38 cellular contexts compared by ENCODE assay signal in genomic region chr18:35797961-35798360, GRCh38.
"Had no signal": no experiment of that assay in that cellular context is flagged by ENCODE, and none has a peak within 500 bp of the region (broad histone marks: within the 10 kb centered on the region; RNA-seq: fewer than 3 reads in every experiment).

No MANE protein-coding gene starts in this region.

- H3K36me3 Mint-ChIP-seq: activated CD8-positive, alpha-beta memory T cell treated with anti-CD3 and anti-CD28 coated beads, Interleukin-2, amount 10 ng/mL, durations not matched to agents 7 days and 5 days; activated naive CD4-positive, alpha-beta T cell treated with anti-CD3 and anti-CD28 coated beads, Interleukin-2, amount 10 ng/mL, durations not matched to agents 7 days and 5 days; activated naive CD4-positive, alpha-beta T cell treated with anti-CD3 and anti-CD28 coated beads, Interleukin-2, amount 50 U/mL, for 72 hours; activated naive CD8-positive, alpha-beta T cell treated with anti-CD3 and anti-CD28 coated beads for 36 hours had no signal

- DNase-seq: activated CD4-positive, alpha-beta memory T cell treated with anti-CD3 and anti-CD28 coated beads, Interleukin-2, amount 10 ng/mL, durations not matched to agents 7 days and 5 days; activated CD4-positive, alpha-beta T cell treated with anti-CD3 and anti-CD28 coated beads for 1 hour; activated CD4-positive, alpha-beta T cell treated with anti-CD3 and anti-CD28 coated beads for 36 hours; activated CD4-positive, alpha-beta T cell treated with anti-CD3 and anti-CD28 coated beads for 48 hours; activated CD4-positive, alpha-beta T cell treated with anti-CD3 and anti-CD28 coated beads, Interleukin-2, amount 10 ng/mL, durations not matched to agents 7 days and 5 days; activated CD4-positive, alpha-beta T cell treated with anti-CD3 and anti-CD28 coated beads, Interleukin-2, amount 50 U/mL, for 48 hours; activated CD4-positive, CD25-positive, alpha-beta regulatory T cell; activated CD8-positive, alpha-beta memory T cell treated with anti-CD3 and anti-CD28 coated beads for 24 hours; activated CD8-positive, alpha-beta memory T cell treated with anti-CD3 and anti-CD28 coated beads, Interleukin-2, amount 10 ng/mL, durations not matched to agents 7 days and 5 days; activated CD8-positive, alpha-beta memory T cell treated with anti-CD3 and anti-CD28 coated beads, Interleukin-2, amount 50 U/mL, for 48 hours; activated CD8-positive, alpha-beta T cell treated with anti-CD3 and anti-CD28 coated beads, Interleukin-2, amount 10 ng/mL, durations not matched to agents 7 days and 5 days; activated effector memory CD4-positive, alpha-beta T cell treated with anti-CD3 and anti-CD28 coated beads, Interleukin-2, amount 50 U/mL, for 16 hours; activated gamma-delta T cell treated with Interleukin-2 at 50 U/mL for 16 hours; activated naive CD4-positive, alpha-beta T cell; activated naive CD4-positive, alpha-beta T cell treated with anti-CD3 and anti-CD28 coated beads, Interleukin-2, amount 10 ng/mL, durations not matched to agents 7 days and 5 days; activated naive CD8-positive, alpha-beta T cell treated with anti-CD3 and anti-CD28 coated beads for 36 hours; activated T-cell treated with anti-CD3 and anti-CD28 coated beads, Interleukin-2, amount 50 U/mL, for 1 hour; activated T-cell treated with anti-CD3 and anti-CD28 coated beads, Interleukin-2, amount 50 U/mL, for 4 hours; activated T-cell treated with anti-CD3 and anti-CD28 coated beads, Interleukin-2, amount 50 U/mL, for 72 hours; adrenal gland; amniotic stem cell; aorta; body of pancreas; brain microvascular endothelial cell; central memory CD4-positive, alpha-beta T cell; T-helper 1 cell; T-helper 2 cell; T-helper 9 cell had no signal

- H3K4me3 Mint-ChIP-seq: activated CD4-positive, alpha-beta memory T cell treated with anti-CD3 and anti-CD28 coated beads, Interleukin-2, amount 10 ng/mL, durations not matched to agents 7 days and 5 days; activated CD4-positive, alpha-beta T cell treated with anti-CD3 and anti-CD28 coated beads for 36 hours; activated CD4-positive, alpha-beta T cell treated with anti-CD3 and anti-CD28 coated beads, Interleukin-2, amount 10 ng/mL, durations not matched to agents 7 days and 5 days; activated CD8-positive, alpha-beta memory T cell treated with anti-CD3 and anti-CD28 coated beads, Interleukin-2, amount 10 ng/mL, durations not matched to agents 7 days and 5 days; activated CD8-positive, alpha-beta T cell treated with anti-CD3 and anti-CD28 coated beads, Interleukin-2, amount 10 ng/mL, durations not matched to agents 7 days and 5 days; activated naive CD4-positive, alpha-beta T cell treated with anti-CD3 and anti-CD28 coated beads, Interleukin-2, amount 10 ng/mL, durations not matched to agents 7 days and 5 days; activated naive CD8-positive, alpha-beta T cell treated with anti-CD3 and anti-CD28 coated beads for 36 hours; activated T-cell treated with anti-CD3 and anti-CD28 coated beads, Interleukin-2, amount 50 U/mL, for 4 hours; activated T-cell treated with anti-CD3 and anti-CD28 coated beads, Interleukin-2, amount 50 U/mL, for 72 hours; activated T-helper 1 cell treated with anti-CD3 and anti-CD28 coated beads, Interleukin-12 subunit alpha, Interleukin-12 subunit beta, Interleukin-2, Interleukin-4 antibody, amounts not matched to agents 30 ng/mL and 10 ng/mL and 1 ng/mL, durations not matched to agents 14 hours and 24 hours and 36 hours; activated T-helper 17 cell treated with anti-CD3 and anti-CD28 coated beads, Interleukin-2, amount 50 U/mL, for 72 hours; T-helper 1 cell treated with Interleukin-12 subunit alpha and Interleukin-12 subunit beta and Interleukin-4 antibody, amounts not matched to agents 30 μg/mL and 1 μg/mL, for 36 hours; T-helper 2 cell treated with Interferon-gamma antibody and Interleukin-4, amounts not matched to agents 5 μg/mL and 100 μg/mL, for 36 hours had no signal

- H3K4me3 ChIP-seq: adrenal gland, body of pancreas, breast epithelium had no signal

- H3K9me3 Mint-ChIP-seq: activated CD4-positive, alpha-beta memory T cell treated with anti-CD3 and anti-CD28 coated beads, Interleukin-2, amount 10 ng/mL, durations not matched to agents 7 days and 5 days; activated CD4-positive, alpha-beta T cell treated with anti-CD3 and anti-CD28 coated beads, Interleukin-2, amount 10 ng/mL, durations not matched to agents 7 days and 5 days; activated naive CD4-positive, alpha-beta T cell treated with anti-CD3 and anti-CD28 coated beads, Interleukin-2, amount 10 ng/mL, durations not matched to agents 7 days and 5 days; activated naive CD4-positive, alpha-beta T cell treated with anti-CD3 and anti-CD28 coated beads, Interleukin-2, amount 50 U/mL, for 72 hours; activated naive CD8-positive, alpha-beta T cell treated with anti-CD3 and anti-CD28 coated beads for 36 hours; activated T-cell treated with anti-CD3 and anti-CD28 coated beads, Interleukin-2, amount 50 U/mL, for 4 hours; activated T-cell treated with anti-CD3 and anti-CD28 coated beads, Interleukin-2, amount 50 U/mL, for 72 hours; activated T-helper 1 cell treated with anti-CD3 and anti-CD28 coated beads, Interleukin-12 subunit alpha, Interleukin-12 subunit beta, Interleukin-2, Interleukin-4 antibody, amounts not matched to agents 30 ng/mL and 10 ng/mL and 1 ng/mL, durations not matched to agents 14 hours and 24 hours and 36 hours; activated T-helper 17 cell treated with anti-CD3 and anti-CD28 coated beads, Interleukin-2, amount 50 U/mL, for 72 hours; T-helper 1 cell treated with Interleukin-12 subunit alpha and Interleukin-12 subunit beta and Interleukin-4 antibody, amounts not matched to agents 30 μg/mL and 1 μg/mL, for 36 hours; T-helper 2 cell treated with Interferon-gamma antibody and Interleukin-4, amounts not matched to agents 5 μg/mL and 100 μg/mL, for 36 hours had no signal

- H3K27me3 ChIP-seq: adrenal gland, body of pancreas, brain microvascular endothelial cell, breast epithelium had no signal

- H3K4me1 Mint-ChIP-seq: activated CD4-positive, alpha-beta memory T cell treated with anti-CD3 and anti-CD28 coated beads, Interleukin-2, amount 10 ng/mL, durations not matched to agents 7 days and 5 days; activated CD4-positive, alpha-beta T cell treated with anti-CD3 and anti-CD28 coated beads for 36 hours; activated CD4-positive, alpha-beta T cell treated with anti-CD3 and anti-CD28 coated beads, Interleukin-2, amount 10 ng/mL, durations not matched to agents 7 days and 5 days; activated CD8-positive, alpha-beta memory T cell treated with anti-CD3 and anti-CD28 coated beads, Interleukin-2, amount 10 ng/mL, durations not matched to agents 7 days and 5 days; activated naive CD4-positive, alpha-beta T cell treated with anti-CD3 and anti-CD28 coated beads, Interleukin-2, amount 10 ng/mL, durations not matched to agents 7 days and 5 days; activated naive CD8-positive, alpha-beta T cell treated with anti-CD3 and anti-CD28 coated beads for 36 hours; activated T-helper 17 cell treated with anti-CD3 and anti-CD28 coated beads, Interleukin-2, amount 50 U/mL, for 72 hours had no signal

- H3K4me1 ChIP-seq: adrenal gland, body of pancreas, breast epithelium had no signal

- H3K27me3 Mint-ChIP-seq: activated naive CD4-positive, alpha-beta T cell treated with anti-CD3 and anti-CD28 coated beads, Interleukin-2, amount 10 ng/mL, durations not matched to agents 7 days and 5 days had no signal

- FAIRE-seq: astrocyte, colon, TTC549 had no signal

- H3K27ac Mint-ChIP-seq: activated CD4-positive, alpha-beta memory T cell treated with anti-CD3 and anti-CD28 coated beads, Interleukin-2, amount 10 ng/mL, durations not matched to agents 7 days and 5 days; activated CD4-positive, alpha-beta T cell treated with anti-CD3 and anti-CD28 coated beads for 36 hours; activated CD4-positive, alpha-beta T cell treated with anti-CD3 and anti-CD28 coated beads, Interleukin-2, amount 10 ng/mL, durations not matched to agents 7 days and 5 days; activated CD8-positive, alpha-beta memory T cell treated with anti-CD3 and anti-CD28 coated beads, Interleukin-2, amount 10 ng/mL, durations not matched to agents 7 days and 5 days; activated CD8-positive, alpha-beta T cell treated with anti-CD3 and anti-CD28 coated beads, Interleukin-2, amount 10 ng/mL, durations not matched to agents 7 days and 5 days; activated naive CD4-positive, alpha-beta T cell treated with anti-CD3 and anti-CD28 coated beads, Interleukin-2, amount 10 ng/mL, durations not matched to agents 7 days and 5 days; activated naive CD4-positive, alpha-beta T cell treated with anti-CD3 and anti-CD28 coated beads, Interleukin-2, amount 50 U/mL, for 72 hours; activated naive CD8-positive, alpha-beta T cell treated with anti-CD3 and anti-CD28 coated beads for 36 hours; activated T-cell treated with anti-CD3 and anti-CD28 coated beads, Interleukin-2, amount 50 U/mL, for 72 hours; activated T-helper 1 cell treated with anti-CD3 and anti-CD28 coated beads, Interleukin-12 subunit alpha, Interleukin-12 subunit beta, Interleukin-2, Interleukin-4 antibody, amounts not matched to agents 30 ng/mL and 10 ng/mL and 1 ng/mL, durations not matched to agents 14 hours and 24 hours and 36 hours; activated T-helper 17 cell treated with anti-CD3 and anti-CD28 coated beads, Interleukin-2, amount 50 U/mL, for 72 hours; T-helper 1 cell treated with Interleukin-12 subunit alpha and Interleukin-12 subunit beta and Interleukin-4 antibody, amounts not matched to agents 30 μg/mL and 1 μg/mL, for 36 hours; T-helper 2 cell treated with Interferon-gamma antibody and Interleukin-4, amounts not matched to agents 5 μg/mL and 100 μg/mL, for 36 hours had no signal

- H3K9me3 ChIP-seq: adrenal gland, body of pancreas, breast epithelium had no signal

- H3K36me3 ChIP-seq: adrenal gland, brain microvascular endothelial cell, breast epithelium had no signal

- H3K27ac ChIP-seq: adrenal gland, body of pancreas, brain microvascular endothelial cell, breast epithelium, VCaP had no signal
